31 cellular contexts compared by ENCODE assay signal in the genomic region with DNA sequence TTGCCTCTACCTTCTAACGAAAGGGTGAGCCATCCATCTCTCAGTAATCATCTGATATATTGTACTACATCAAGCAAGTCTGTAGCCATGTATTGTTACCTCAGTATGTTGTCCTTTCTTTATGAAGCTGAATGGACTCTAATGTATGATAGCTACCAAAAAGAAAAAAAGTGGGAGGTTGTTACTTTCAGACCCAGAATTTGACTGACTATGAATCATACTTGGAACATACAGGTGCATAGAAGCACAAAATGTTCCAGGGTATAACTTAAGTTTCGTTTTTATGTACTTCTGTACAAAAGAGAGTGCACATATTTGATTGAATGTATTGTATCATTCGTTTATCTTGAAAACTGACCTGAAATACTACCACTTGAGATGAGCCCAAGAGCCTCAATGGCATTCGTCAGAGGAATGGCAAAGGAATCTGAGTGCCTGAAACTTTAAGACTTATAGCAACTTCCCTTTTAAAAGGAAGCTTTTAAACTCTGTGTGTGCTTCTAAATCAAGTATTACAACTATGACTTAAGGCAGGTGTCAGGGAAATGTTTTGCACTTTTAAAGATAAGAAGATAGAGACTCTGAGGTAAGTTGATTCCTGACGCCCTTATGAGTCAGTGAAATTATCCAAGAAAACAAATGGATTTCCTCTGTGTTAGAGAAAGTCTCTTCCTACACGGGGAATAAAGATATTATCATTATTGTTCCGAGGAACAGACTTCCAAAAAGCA.
"Had no signal": no experiment of that assay in that cellular context is flagged by ENCODE, and none has a peak within 500 bp of the region (broad histone marks: within the 10 kb centered on the region; RNA-seq: fewer than 3 reads in every experiment).

No MANE protein-coding gene starts in this region.

- H3K4me3 Mint-ChIP-seq: activated CD4-positive, alpha-beta memory T cell treated with anti-CD3 and anti-CD28 coated beads, Interleukin-2, amount 10 ng/mL, durations not matched to agents 7 days and 5 days; activated CD8-positive, alpha-beta memory T cell treated with anti-CD3 and anti-CD28 coated beads, Interleukin-2, amount 10 ng/mL, durations not matched to agents 7 days and 5 days; activated naive CD8-positive, alpha-beta T cell treated with anti-CD3 and anti-CD28 coated beads for 36 hours; brain had no signal

- H3K27me3 Mint-ChIP-seq: activated CD4-positive, alpha-beta memory T cell treated with anti-CD3 and anti-CD28 coated beads, Interleukin-2, amount 10 ng/mL, durations not matched to agents 7 days and 5 days; activated CD8-positive, alpha-beta memory T cell treated with anti-CD3 and anti-CD28 coated beads, Interleukin-2, amount 10 ng/mL, durations not matched to agents 7 days and 5 days; activated naive CD8-positive, alpha-beta T cell treated with anti-CD3 and anti-CD28 coated beads for 36 hours had no signal

- H3K4me2 ChIP-seq: PC-9 had no signal

- H3K27ac Mint-ChIP-seq: activated CD4-positive, alpha-beta memory T cell treated with anti-CD3 and anti-CD28 coated beads, Interleukin-2, amount 10 ng/mL, durations not matched to agents 7 days and 5 days; activated CD8-positive, alpha-beta memory T cell treated with anti-CD3 and anti-CD28 coated beads, Interleukin-2, amount 10 ng/mL, durations not matched to agents 7 days and 5 days; activated naive CD8-positive, alpha-beta T cell treated with anti-CD3 and anti-CD28 coated beads for 36 hours had no signal

- ATAC-seq: activated CD8-positive, alpha-beta memory T cell treated with anti-CD3 and anti-CD28 coated beads, Interleukin-2, amount 10 ng/mL, durations not matched to agents 7 days and 5 days had no signal

- H3K4me1 Mint-ChIP-seq: activated CD4-positive, alpha-beta memory T cell treated with anti-CD3 and anti-CD28 coated beads, Interleukin-2, amount 10 ng/mL, durations not matched to agents 7 days and 5 days; activated CD8-positive, alpha-beta memory T cell treated with anti-CD3 and anti-CD28 coated beads, Interleukin-2, amount 10 ng/mL, durations not matched to agents 7 days and 5 days; activated naive CD8-positive, alpha-beta T cell treated with anti-CD3 and anti-CD28 coated beads for 36 hours; brain had no signal

- H3K36me3 ChIP-seq: WERI-Rb-1 had no signal

- H3K27ac ChIP-seq: PC-9, RWPE1, WERI-Rb-1 had no signal

- H2AFZ ChIP-seq: PC-9 had no signal

- H3K36me3 Mint-ChIP-seq: activated CD8-positive, alpha-beta memory T cell treated with anti-CD3 and anti-CD28 coated beads, Interleukin-2, amount 10 ng/mL, durations not matched to agents 7 days and 5 days; activated naive CD8-positive, alpha-beta T cell treated with anti-CD3 and anti-CD28 coated beads for 36 hours; brain had no signal

- DNase-seq: activated CD4-positive, alpha-beta memory T cell treated with anti-CD3 and anti-CD28 coated beads, Interleukin-2, amount 10 ng/mL, durations not matched to agents 7 days and 5 days; activated CD4-positive, alpha-beta T cell treated with anti-CD3 and anti-CD28 coated beads for 1 hour; activated CD4-positive, alpha-beta T cell treated with anti-CD3 and anti-CD28 coated beads for 48 hours; activated CD4-positive, CD25-positive, alpha-beta regulatory T cell; activated CD8-positive, alpha-beta memory T cell treated with anti-CD3 and anti-CD28 coated beads for 24 hours; activated CD8-positive, alpha-beta memory T cell treated with anti-CD3 and anti-CD28 coated beads, Interleukin-2, amount 10 ng/mL, durations not matched to agents 7 days and 5 days; activated CD8-positive, alpha-beta memory T cell treated with anti-CD3 and anti-CD28 coated beads, Interleukin-2, amount 50 U/mL, for 48 hours; activated effector memory CD4-positive, alpha-beta T cell treated with Interleukin-2 at 50 U/mL for 16 hours; activated naive CD4-positive, alpha-beta T cell treated with anti-CD3 and anti-CD28 coated beads, Interleukin-2, amount 50 U/mL, for 16 hours; activated naive CD8-positive, alpha-beta T cell treated with anti-CD3 and anti-CD28 coated beads for 36 hours; activated T-cell treated with anti-CD3 and anti-CD28 coated beads, Interleukin-2, amount 50 U/mL, for 48 hours; amygdala; central memory CD4-positive, alpha-beta T cell; KG1; NCI-H1092 treated with DMSO at 0.1 percent for 48 hours; NCI-H1417; NCI-H146; NCI-H187; NCI-H2029 treated with DMSO at 0.1 percent for 48 hours; NCI-H226; NCI-H446 treated with DMSO at 0.1 percent for 48 hours; NCI-H524; NCI-H69; NCI-H82; PC-9; Right ventricle myocardium superior; SW 1271; T1000; WERI-Rb-1 had no signal

- H3K4me3 ChIP-seq: PC-9 had no signal
